Comparison of ENCODE assay signal across 6 cellular contexts in genomic region chr15:70926914-70927313, GRCh38. TPM values are rescaled to one million over a fixed set of nuclear protein-coding genes. Genes with fewer than 3 reads are reported as not detected.
"Had no signal": no experiment of that assay in that cellular context is flagged by ENCODE, and none has a peak within 500 bp of the region (broad histone marks: within the 10 kb centered on the region; RNA-seq: fewer than 3 reads in every experiment).

No MANE protein-coding gene starts in this region.

RNA-seq across cellular contexts. Expression of gene LRRC49, which starts 34.3 kb away (rescaled TPM):
- total RNA-seq: activated CD4-positive, alpha-beta memory T cell treated with anti-CD3 and anti-CD28 coated beads, Interleukin-2, amount 10 ng/mL, durations not matched to agents 7 days and 5 days; activated CD4-positive, alpha-beta T cell treated with anti-CD3 and anti-CD28 coated beads, Interleukin-2, amount 10 ng/mL, durations not matched to agents 7 days and 5 days; activated CD8-positive, alpha-beta T cell treated with anti-CD3 and anti-CD28 coated beads, Interleukin-2, amount 10 ng/mL, durations not matched to agents 7 days and 5 days; activated naive CD4-positive, alpha-beta T cell treated with anti-CD3 and anti-CD28 coated beads, Interleukin-2, amount 50 U/mL, for 72 hours; activated T-helper 2 cell treated with anti-CD3 and anti-CD28 coated beads, Interferon-gamma antibody, Interleukin-2, Interleukin-4, amounts not matched to agents 10 μg/mL and 5 μg/mL and 100 μg/mL, durations not matched to agents 14 hours and 24 hours and 36 hours; T-helper 2 cell treated with Interferon-gamma antibody and Interleukin-4, amounts not matched to agents 100 ng/mL and 5 ng/mL, for 36 hours had no signal

RNA-seq across cellular contexts. Expression of gene THAP10, which starts 34.7 kb away (rescaled TPM):
- total RNA-seq: activated CD4-positive, alpha-beta T cell treated with anti-CD3 and anti-CD28 coated beads, Interleukin-2, amount 10 ng/mL, durations not matched to agents 7 days and 5 days; activated CD8-positive, alpha-beta T cell treated with anti-CD3 and anti-CD28 coated beads, Interleukin-2, amount 10 ng/mL, durations not matched to agents 7 days and 5 days had no signal
